ENCODE assay signal across 8 cellular contexts in genomic region chr3:177538064-177538742, GRCh38.
DNase-seq lines count a peak whose midpoint lies in the region; ATAC-seq and TF ChIP-seq lines count a peak whose summit lies in the region.
"Had no signal": no experiment of that assay in that cellular context is flagged by ENCODE, and none has a peak within 500 bp of the region (broad histone marks: within the 10 kb centered on the region; RNA-seq: fewer than 3 reads in every experiment).

No MANE protein-coding gene starts in this region.

- peak overlapping the region; percentile 85 for H3K27ac Mint-ChIP-seq in activated CD4-positive, alpha-beta memory T cell treated with anti-CD3 and anti-CD28 coated beads, Interleukin-2, amount 10 ng/mL, durations not matched to agents 7 days and 5 days

- H3K27me3 ChIP-seq in prostate gland (replicated peaks; ENCODE audit: insufficient read depth): no peaks in the 10 kb centered on the region

- no peaks in the 10 kb centered on the region for H3K4me1 ChIP-seq in prostate gland (replicated peaks)

- POLR2A ChIA-PET in activated CD4-positive, alpha-beta memory T cell treated with anti-CD3 and anti-CD28 coated beads, Interleukin-2, amount 10 ng/mL, durations not matched to agents 7 days and 5 days (lab: Charles Lee): interaction anchor here (0.7 to 2.7 kb wide), 12 partner anchors 8 to 343 kb away, joined by 3 to 12 read pairs (median 6); partner anchors contain the start of gene TBL1XR1

- CTCF ChIA-PET in activated CD4-positive, alpha-beta memory T cell treated with anti-CD3 and anti-CD28 coated beads, Interleukin-2, amount 10 ng/mL, durations not matched to agents 7 days and 5 days (lab: Charles Lee): interaction anchor here (1.0 to 2.1 kb wide), 3 partner anchors 13 to 178 kb away, joined by 3 to 11 read pairs (median 8); no protein-coding TSS in a partner anchor

- peak overlapping the region; percentile 43 for H3K4me3 Mint-ChIP-seq in activated CD4-positive, alpha-beta memory T cell treated with anti-CD3 and anti-CD28 coated beads, Interleukin-2, amount 10 ng/mL, durations not matched to agents 7 days and 5 days

- intact Hi-C loops in left cardiac atrium (cut with DNase I): no loop called here
- intact Hi-C loops in prostate gland (cut with DNase I): loop anchor here (5.0 kb wide), 1 partner anchor 101 kb away; no protein-coding TSS in a partner anchor

- no peak for TF ChIP-seq POLR2A in prostate gland (IDR thresholded peaks at IDR 0.05)

- H3K4me3 ChIP-seq in skin epidermis (no peak overlapping the region), prostate gland (no peak overlapping the region)

- no peaks in the 10 kb centered on the region for H3K9me3 ChIP-seq in prostate gland

- ATAC-seq in left cardiac atrium (peak; percentile 95 to 97), HG03565 (IDR thresholded peaks at IDR 0.05; ENCODE audit: unreplicated experiment) (no peak), HG02981 (IDR thresholded peaks at IDR 0.05; ENCODE audit: unreplicated experiment) (no peak)

- H3K27me3 Mint-ChIP-seq in activated CD4-positive, alpha-beta memory T cell treated with anti-CD3 and anti-CD28 coated beads, Interleukin-2, amount 10 ng/mL, durations not matched to agents 7 days and 5 days: no peaks in the 10 kb centered on the region

- peaks cover 35% of the 10 kb centered on the region for H3K4me1 Mint-ChIP-seq in activated CD4-positive, alpha-beta memory T cell treated with anti-CD3 and anti-CD28 coated beads, Interleukin-2, amount 10 ng/mL, durations not matched to agents 7 days and 5 days

- H3K36me3 Mint-ChIP-seq in activated CD4-positive, alpha-beta memory T cell treated with anti-CD3 and anti-CD28 coated beads, Interleukin-2, amount 10 ng/mL, durations not matched to agents 7 days and 5 days (ENCODE audit: low read depth): peaks cover 5% of the 10 kb centered on the region

- 56% methylated on average over 4 of the region's 4 CpGs for WGBS in prostate gland

- H3K27ac ChIP-seq in skin epidermis (peak overlapping the region in 11 of 21 experiments; percentile 4 to 86 (median 48)), prostate gland (no peak overlapping the region)
- H3K27ac ChIP-seq: KMS-11 had no signal

- TF ChIP-seq CTCF in prostate gland (IDR thresholded peaks at IDR 0.05): no peak

- peak; percentile 83 for DNase-seq in HCEC 1CT
- no peak for DNase-seq in activated CD4-positive, alpha-beta memory T cell treated with anti-CD3 and anti-CD28 coated beads, Interleukin-2, amount 10 ng/mL, durations not matched to agents 7 days and 5 days
- peak; percentile 36 for DNase-seq in left cardiac atrium
- DNase-seq in prostate gland (ENCODE audit: low spot score): no peak

- no peaks in the 10 kb centered on the region for H3K36me3 ChIP-seq in prostate gland

- H3K9me3 Mint-ChIP-seq in activated CD4-positive, alpha-beta memory T cell treated with anti-CD3 and anti-CD28 coated beads, Interleukin-2, amount 10 ng/mL, durations not matched to agents 7 days and 5 days: no peaks in the 10 kb centered on the region

Comparison
In these comparisons a context has a peak if more than half of its experiments do, and no peak if none do; other contexts are left out.
1. DNase-seq: peak in HCEC 1CT (single experiment) and left cardiac atrium (single experiment); none in activated CD4-positive, alpha-beta memory T cell treated with anti-CD3 and anti-CD28 coated beads, Interleukin-2, amount 10 ng/mL, durations not matched to agents 7 days and 5 days (single experiment) and prostate gland (single experiment).
2. ATAC-seq: peak in left cardiac atrium (2 of 2); none in HG03565 (single experiment) and HG02981 (single experiment).
3. H3K27ac ChIP-seq: peak in skin epidermis (11 of 21); none in prostate gland (0 of 2).